In genomic region chr15:77186518-77187095, GRCh38 we compare ENCODE assay signal across 8 cellular contexts.
A peak's percentile ranks its signal among the peaks of the same experiment; 100 is the strongest.
DNase-seq lines count a peak whose midpoint lies in the region; ATAC-seq, FAIRE-seq and TF ChIP-seq lines count a peak whose summit lies in the region.

No MANE protein-coding gene starts in this region.

- H3K27me3 ChIP-seq in smooth muscle cell (ENCODE audit: low read depth) = no peaks in the 10 kb centered on the region

- no peaks in the 10 kb centered on the region for H3K36me3 ChIP-seq in smooth muscle cell (ENCODE audit: low read depth)

- no peak overlapping the region for H3K4me3 ChIP-seq in WI38 (ENCODE audit: low read depth, low read length)
- no peak overlapping the region for H3K4me3 ChIP-seq in smooth muscle cell

- H3K4me1 ChIP-seq in smooth muscle cell (ENCODE audit: low read depth) = peaks cover 16% of the 10 kb centered on the region

- peak; percentile 33 to 45 for ATAC-seq in left cardiac atrium

- no peaks in the 10 kb centered on the region for H3K9me3 ChIP-seq in smooth muscle cell (replicated peaks; ENCODE audit: low read depth)

- H3K79me2 ChIP-seq in smooth muscle cell (ENCODE audit: low read depth) = peaks cover 2% of the 10 kb centered on the region

- FAIRE-seq in H54 (lab: Jason Lieb, UNC) = no peak

- H3K27ac ChIP-seq in smooth muscle cell (ENCODE audit: low read depth) = no peak overlapping the region

- H3K4me2 ChIP-seq in smooth muscle cell = no peak overlapping the region

- H3F3A ChIP-seq in smooth muscle cell (ENCODE audit: low read depth) = peaks cover 4% of the 10 kb centered on the region

- TF ChIP-seq CTCF in WI38 (IDR thresholded peaks at IDR 0.05; ENCODE audit: low read depth, low read length) (peak; percentile 25; the same call in 1 of the 2 replicates), smooth muscle cell (IDR thresholded peaks at IDR 0.05; ENCODE audit: borderline replicate concordance, insufficient read depth, poor library complexity, severe bottlenecking) (peak; percentile 56)

- intact Hi-C loops in left cardiac atrium (cut with DNase I) = loop anchor here in 1 of 2 donors (2.0 kb wide), 1 partner anchor 356 kb away; no protein-coding TSS in a partner anchor

- peak; percentile 39 for DNase-seq in CD1c-positive myeloid dendritic cell (ENCODE audit: extremely low spot score)
- DNase-seq in HuH-7 (ENCODE audit: low spot score) = peak; percentile 12
- DNase-seq in left cardiac atrium = no peak
- no peak for DNase-seq in smooth muscle cell (lab: John Stamatoyannopoulos, UW; ENCODE audit: unreplicated experiment)
- no peak for DNase-seq in stimulated activated CD4-positive, alpha-beta T cell treated with anti-CD3 and anti-CD28 coated beads, Interleukin-12 subunit alpha, Interleukin-12 subunit beta, amount 100 ng/mL, for 4 hours
- DNase-seq in H54 (ENCODE audit: insufficient read length, low spot score) = no peak
- DNase-seq in NCI-H1048 (lab: John Stamatoyannopoulos, UW) = no peak

- WGBS in smooth muscle cell (ENCODE audit: low lambda C conversion rate) = 62% methylated on average over 4 of the region's 4 CpGs

- H2AFZ ChIP-seq in smooth muscle cell (ENCODE audit: low read depth) = no peak overlapping the region

- H4K20me1 ChIP-seq in smooth muscle cell (ENCODE audit: low read depth) = peaks cover 9% of the 10 kb centered on the region

- H3K9ac ChIP-seq in smooth muscle cell (ENCODE audit: low read depth) = no peak overlapping the region

- no peak for TF ChIP-seq POLR2A in H54 (IDR thresholded peaks at IDR 0.05; ENCODE audit: low read depth, low read length)

Comparison
In these comparisons a context has a peak if more than half of its experiments do, and no peak if none do; other contexts are left out.
1. DNase-seq: peak in CD1c-positive myeloid dendritic cell (single experiment) and HuH-7 (single experiment); none in left cardiac atrium (single experiment), smooth muscle cell (single experiment), stimulated activated CD4-positive, alpha-beta T cell treated with anti-CD3 and anti-CD28 coated beads, Interleukin-12 subunit alpha, Interleukin-12 subunit beta, amount 100 ng/mL, for 4 hours (single experiment), H54 (single experiment) and NCI-H1048 (single experiment).